In the genomic region with DNA sequence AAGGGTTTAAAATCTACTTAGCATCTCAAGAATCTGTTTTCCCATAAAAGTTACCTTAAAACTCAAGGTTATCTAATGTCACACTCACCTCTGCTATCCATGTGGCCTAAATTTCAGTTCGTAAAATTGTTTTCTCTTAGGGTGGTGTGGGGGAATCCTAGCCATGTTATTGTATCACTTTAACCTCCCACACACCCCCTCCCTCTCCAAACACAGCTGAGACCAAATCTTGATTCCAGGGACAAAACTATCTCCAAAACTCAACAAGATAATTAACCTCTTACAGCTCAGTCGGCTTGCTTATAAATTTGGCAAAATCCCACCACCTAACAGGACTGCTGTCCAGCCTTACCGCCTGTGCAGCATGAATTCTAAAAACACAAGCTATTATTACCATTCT, we compare ENCODE assay signal across 1 cellular context.
TF ChIP-seq lines count a peak whose summit lies in the region.

No MANE protein-coding gene starts in this region.

TF ChIP-seq in K562, 482 proteins besides CTCF, POLR2A, EP300 and RAD21:
- TF ChIP-seq, protein P1, sequence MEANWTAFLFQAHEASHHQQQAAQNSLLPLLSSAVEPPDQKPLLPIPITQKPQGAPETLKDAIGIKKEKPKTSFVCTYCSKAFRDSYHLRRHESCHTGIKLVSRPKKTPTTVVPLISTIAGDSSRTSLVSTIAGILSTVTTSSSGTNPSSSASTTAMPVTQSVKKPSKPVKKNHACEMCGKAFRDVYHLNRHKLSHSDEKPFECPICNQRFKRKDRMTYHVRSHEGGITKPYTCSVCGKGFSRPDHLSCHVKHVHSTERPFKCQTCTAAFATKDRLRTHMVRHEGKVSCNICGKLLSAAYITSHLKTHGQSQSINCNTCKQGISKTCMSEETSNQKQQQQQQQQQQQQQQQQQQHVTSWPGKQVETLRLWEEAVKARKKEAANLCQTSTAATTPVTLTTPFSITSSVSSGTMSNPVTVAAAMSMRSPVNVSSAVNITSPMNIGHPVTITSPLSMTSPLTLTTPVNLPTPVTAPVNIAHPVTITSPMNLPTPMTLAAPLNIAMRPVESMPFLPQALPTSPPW (CRISPR knock-in tag; IDR thresholded peaks at IDR 0.05), result peak; percentile 19; the same call in 1 of the 2 replicates
- no peak for TF ChIP-seq HMG20B (CRISPR knock-in tag; IDR thresholded peaks at IDR 0.05)
